ENCODE assay signal across 11 cellular contexts in genomic region chr13:73914119-73914518, GRCh38.
DNase-seq lines count a peak whose midpoint lies in the region; ATAC-seq and TF ChIP-seq lines count a peak whose summit lies in the region.
"Had no signal": no experiment of that assay in that cellular context is flagged by ENCODE, and none has a peak within 500 bp of the region (broad histone marks: within the 10 kb centered on the region; RNA-seq: fewer than 3 reads in every experiment).

No MANE protein-coding gene starts in this region.

- H3K4me3 ChIP-seq in smooth muscle cell: no peak overlapping the region

- H3K9me3 Mint-ChIP-seq in chondrocyte (ENCODE audit: low read depth): no peaks in the 10 kb centered on the region
- no peaks in the 10 kb centered on the region for H3K9me3 Mint-ChIP-seq in stimulated activated naive CD8-positive, alpha-beta T cell treated with anti-CD3 and anti-CD28 coated beads, Interleukin-15, amount 100 ng/mL, for 72 hours
- H3K9me3 Mint-ChIP-seq: activated T-helper 1 cell treated with anti-CD3 and anti-CD28 coated beads, Interleukin-12 subunit alpha, Interleukin-12 subunit beta, Interleukin-2, Interleukin-4 antibody, amounts not matched to agents 30 ng/mL and 10 ng/mL and 1 ng/mL, durations not matched to agents 14 hours and 24 hours and 36 hours had no signal

- no peaks in the 10 kb centered on the region for H3K9me3 ChIP-seq in smooth muscle cell (replicated peaks; ENCODE audit: low read depth)

- TF ChIP-seq CTCF in chondrocyte (IDR thresholded peaks at IDR 0.05) (no peak), smooth muscle cell (IDR thresholded peaks at IDR 0.05; ENCODE audit: borderline replicate concordance, insufficient read depth, poor library complexity, severe bottlenecking) (no peak)

- H3K27ac Mint-ChIP-seq in chondrocyte (ENCODE audit: unreplicated experiment): peak overlapping the region; percentile 88
- no peak overlapping the region for H3K27ac Mint-ChIP-seq in stimulated activated naive CD8-positive, alpha-beta T cell treated with anti-CD3 and anti-CD28 coated beads, Interleukin-15, amount 100 ng/mL, for 72 hours
- H3K27ac Mint-ChIP-seq: activated T-helper 1 cell treated with anti-CD3 and anti-CD28 coated beads, Interleukin-12 subunit alpha, Interleukin-12 subunit beta, Interleukin-2, Interleukin-4 antibody, amounts not matched to agents 30 ng/mL and 10 ng/mL and 1 ng/mL, durations not matched to agents 14 hours and 24 hours and 36 hours had no signal

- peak overlapping the region; percentile 80 for H3K4me2 ChIP-seq in smooth muscle cell

- 52% methylated on average over 3 of the region's 3 CpGs for WGBS in smooth muscle cell (ENCODE audit: low lambda C conversion rate)

- H3K36me3 Mint-ChIP-seq in chondrocyte (ENCODE audit: low read depth): no peaks in the 10 kb centered on the region

- peak overlapping the region; percentile 38 for H3K4me3 Mint-ChIP-seq in chondrocyte (ENCODE audit: unreplicated experiment)
- no peak overlapping the region for H3K4me3 Mint-ChIP-seq in stimulated activated naive CD8-positive, alpha-beta T cell treated with anti-CD3 and anti-CD28 coated beads, Interleukin-15, amount 100 ng/mL, for 72 hours
- H3K4me3 Mint-ChIP-seq: activated T-helper 1 cell treated with anti-CD3 and anti-CD28 coated beads, Interleukin-12 subunit alpha, Interleukin-12 subunit beta, Interleukin-2, Interleukin-4 antibody, amounts not matched to agents 30 ng/mL and 10 ng/mL and 1 ng/mL, durations not matched to agents 14 hours and 24 hours and 36 hours had no signal

- DNase-seq in NCI-H1092 (lab: John Stamatoyannopoulos, UW): peak; percentile 12
- no peak for DNase-seq in NCI-H1092 treated with DMSO at 0.1 percent for 48 hours (lab: John Stamatoyannopoulos, UW)
- no peak for DNase-seq in chondrocyte (ENCODE audit: low spot score)
- DNase-seq in smooth muscle cell (lab: John Stamatoyannopoulos, UW; ENCODE audit: unreplicated experiment): no peak
- no peak for DNase-seq in activated CD4-positive, alpha-beta T cell treated with anti-CD3 and anti-CD28 coated beads for 4 hours
- no peak for DNase-seq in NCI-H2171 (lab: John Stamatoyannopoulos, UW)
- DNase-seq in stimulated activated naive CD8-positive, alpha-beta T cell treated with anti-CD3 and anti-CD28 coated beads, Interleukin-15, amount 100 ng/mL, for 72 hours: no peak
- DNase-seq: Kasumi-1 had no signal

- no peaks in the 10 kb centered on the region for H3K79me2 ChIP-seq in smooth muscle cell (ENCODE audit: low read depth)

- no peaks in the 10 kb centered on the region for H3K27me3 Mint-ChIP-seq in chondrocyte (ENCODE audit: low read depth)
- H3K27me3 Mint-ChIP-seq in stimulated activated naive CD8-positive, alpha-beta T cell treated with anti-CD3 and anti-CD28 coated beads, Interleukin-15, amount 100 ng/mL, for 72 hours: no peaks in the 10 kb centered on the region

- H3K4me1 Mint-ChIP-seq in chondrocyte (ENCODE audit: low read depth): peaks cover 57% of the 10 kb centered on the region
- H3K4me1 Mint-ChIP-seq in stimulated activated naive CD8-positive, alpha-beta T cell treated with anti-CD3 and anti-CD28 coated beads, Interleukin-15, amount 100 ng/mL, for 72 hours: peaks cover 22% of the 10 kb centered on the region

- H2AFZ ChIP-seq in smooth muscle cell (ENCODE audit: low read depth): no peak overlapping the region

- peak; percentile 66 for ATAC-seq in HG02885 (IDR thresholded peaks at IDR 0.05; ENCODE audit: poor library complexity, unreplicated experiment)
- no peak for ATAC-seq in stimulated activated naive CD8-positive, alpha-beta T cell treated with anti-CD3 and anti-CD28 coated beads, Interleukin-15, amount 100 ng/mL, for 72 hours

- H3F3A ChIP-seq in smooth muscle cell (ENCODE audit: low read depth): no peaks in the 10 kb centered on the region

- no peaks in the 10 kb centered on the region for H3K36me3 ChIP-seq in smooth muscle cell (ENCODE audit: low read depth)

- H3K27ac ChIP-seq in smooth muscle cell (ENCODE audit: low read depth): no peak overlapping the region
- H3K27ac ChIP-seq: 22Rv1 had no signal

- H3K4me1 ChIP-seq in smooth muscle cell (ENCODE audit: low read depth): peaks cover 15% of the 10 kb centered on the region

- no peak overlapping the region for H3K9ac ChIP-seq in smooth muscle cell (ENCODE audit: low read depth)

- H4K20me1 ChIP-seq in smooth muscle cell (ENCODE audit: low read depth): no peaks in the 10 kb centered on the region

- H3K27me3 ChIP-seq in smooth muscle cell (ENCODE audit: low read depth): no peaks in the 10 kb centered on the region
